ENCODE assay signal across 8 cellular contexts in the genomic region with DNA sequence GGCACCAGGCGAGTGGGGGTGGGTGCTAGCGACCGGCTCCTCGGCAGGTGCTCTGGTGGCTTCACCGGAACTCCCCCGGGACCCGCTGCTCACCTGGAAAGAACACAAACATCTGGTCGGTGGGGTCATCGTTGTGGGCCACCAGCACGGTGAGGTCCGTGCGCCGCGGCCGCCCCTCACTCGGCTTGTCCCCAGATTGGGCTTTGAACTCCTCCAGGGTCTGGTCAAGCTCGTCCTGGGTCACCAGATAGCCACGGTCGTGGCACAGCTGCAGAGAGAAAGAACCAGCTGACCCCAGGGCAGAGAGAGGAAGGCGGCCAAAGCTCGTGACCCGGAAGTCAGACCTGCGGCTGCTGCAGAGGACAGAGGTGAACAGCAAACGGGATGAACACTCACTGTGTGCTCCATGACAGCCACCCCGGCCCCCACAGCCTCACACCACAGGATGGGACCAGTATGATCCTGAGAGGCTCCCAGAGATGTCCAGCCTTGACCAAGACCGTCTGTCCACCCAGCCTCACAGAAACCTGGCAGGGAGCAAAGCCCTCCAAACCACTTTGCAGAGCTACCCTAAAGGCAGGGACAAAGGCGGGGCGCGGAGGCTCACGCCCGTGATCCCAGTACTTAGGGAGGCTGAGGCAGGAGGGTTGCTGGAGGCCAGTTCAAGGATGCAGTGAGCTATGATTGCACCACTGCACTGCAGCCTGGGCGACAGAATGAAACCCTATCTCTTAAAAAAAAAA. TPM values are rescaled to one million over a fixed set of nuclear protein-coding genes. Genes with fewer than 3 reads are reported as not detected.
A peak's percentile ranks its signal among the peaks of the same experiment; 100 is the strongest.
DNase-seq lines count a peak whose midpoint lies in the region; ATAC-seq and TF ChIP-seq lines count a peak whose summit lies in the region.

No MANE protein-coding gene starts in this region.

- H3K4me2 ChIP-seq in skeletal muscle satellite cell (ENCODE audit: low read length) = peak overlapping the region; percentile 87

- no peaks in the 10 kb centered on the region for H3K27me3 Mint-ChIP-seq in WTC11 (ENCODE audit: low read depth)

- H3K36me3 ChIP-seq in HAP-1 (replicated peaks) = peaks cover 35% of the 10 kb centered on the region
- H3K36me3 ChIP-seq in right atrium auricular region = peaks cover 38% of the 10 kb centered on the region
- H3K36me3 ChIP-seq in skeletal muscle satellite cell (ENCODE audit: insufficient read depth, low read length) = peaks cover 19% of the 10 kb centered on the region

- CTCF ChIA-PET in WTC11 (lab: Charles Lee) = interaction anchor here (0.9 to 2.1 kb wide), 7 partner anchors 10 to 150 kb away, joined by 3 to 7 read pairs (median 4); a partner anchor contains a TSS

- ATAC-seq in WTC11 (no peak), HG02571 (IDR thresholded peaks at IDR 0.05; ENCODE audit: unreplicated experiment) (no peak)

- H3K4me1 ChIP-seq in HAP-1 (peaks cover 9% of the 10 kb centered on the region), right atrium auricular region (peaks cover 0 to 37% of the 10 kb centered on the region in 2 donors), skeletal muscle satellite cell (ENCODE audit: control insufficient read depth, insufficient read depth, low read length) (peaks cover 25% of the 10 kb centered on the region)

- in situ Hi-C loops in HAP-1 (cut with MboI; ENCODE audit: low sequenced_read_pairs) = no loop called here

- TF ChIP-seq CTCF in WTC11 (IDR thresholded peaks at IDR 0.05) (no peak), right atrium auricular region (IDR thresholded peaks at IDR 0.05) (no peak)

- peak overlapping the region in 1 of 2 donors; percentile 77 for H3K27ac ChIP-seq in right atrium auricular region

- H3K4me3 ChIP-seq in HAP-1 = peak overlapping the region; percentile 96
- peak overlapping the region; percentile 91 to 98 for H3K4me3 ChIP-seq in right atrium auricular region
- H3K4me3 ChIP-seq in skeletal muscle satellite cell (ENCODE audit: low read length) = peak overlapping the region; percentile 93

- H3K4me3 Mint-ChIP-seq in WTC11 = peak overlapping the region; percentile 84

- peak overlapping the region; percentile 88 for H3K9ac ChIP-seq in skeletal muscle satellite cell (ENCODE audit: low read depth, low read length)

- peaks cover 12% of the 10 kb centered on the region; the same call in 1 of the 2 replicates for H3K4me1 Mint-ChIP-seq in WTC11

- DNase-seq in HAP-1 (ENCODE audit: low spot score in 2 of 2) = no peak
- no peak for DNase-seq in WTC11 (ENCODE audit: low spot score)
- no peak for DNase-seq in right atrium auricular region (ENCODE audit: low spot score)
- no peak for DNase-seq in DMS 273 (lab: John Stamatoyannopoulos, UW; ENCODE audit: unreplicated experiment)
- DNase-seq in DMS53 treated with DMSO at 0.1 percent for 48 hours (lab: John Stamatoyannopoulos, UW; ENCODE audit: unreplicated experiment) = no peak
- DNase-seq in NCI-H1436 treated with DMSO at 0.1 percent for 48 hours (lab: John Stamatoyannopoulos, UW) = no peak

- no peaks in the 10 kb centered on the region for H3K27me3 ChIP-seq in HAP-1 (ENCODE audit: low read depth)
- no peaks in the 10 kb centered on the region for H3K27me3 ChIP-seq in right atrium auricular region
- no peaks in the 10 kb centered on the region for H3K27me3 ChIP-seq in skeletal muscle satellite cell (ENCODE audit: control insufficient read depth, insufficient read depth, low read length)

- H3K27ac Mint-ChIP-seq in WTC11 = no peak overlapping the region

- no peaks in the 10 kb centered on the region for H3K9me3 Mint-ChIP-seq in WTC11

- POLR2A ChIA-PET in WTC11 (lab: Charles Lee) = interaction anchor here (0.6 to 1.0 kb wide), 4 partner anchors 8 to 32 kb away, joined by 3 to 5 read pairs (median 4); a partner anchor contains a TSS

- H3K9me3 ChIP-seq in HAP-1 (no peaks in the 10 kb centered on the region), right atrium auricular region (no peaks in the 10 kb centered on the region), skeletal muscle satellite cell (replicated peaks; ENCODE audit: low read length) (no peaks in the 10 kb centered on the region)

- H3K36me3 Mint-ChIP-seq in WTC11 = peaks cover 3% of the 10 kb centered on the region; the same call in 1 of the 2 replicates

TF ChIP-seq in WTC11, 78 proteins besides CTCF, POLR2A, EP300 and RAD21:
- TF ChIP-seq NFYB (CRISPR knock-in tag; conservative IDR thresholded peaks at IDR 0.05; ENCODE audit: low read depth) (no peak), TEAD1 (CRISPR knock-in tag; IDR thresholded peaks at IDR 0.05) (no peak), GTF2I (CRISPR knock-in tag; conservative IDR thresholded peaks at IDR 0.05) (no peak)
- TF ChIP-seq, protein P1, sequence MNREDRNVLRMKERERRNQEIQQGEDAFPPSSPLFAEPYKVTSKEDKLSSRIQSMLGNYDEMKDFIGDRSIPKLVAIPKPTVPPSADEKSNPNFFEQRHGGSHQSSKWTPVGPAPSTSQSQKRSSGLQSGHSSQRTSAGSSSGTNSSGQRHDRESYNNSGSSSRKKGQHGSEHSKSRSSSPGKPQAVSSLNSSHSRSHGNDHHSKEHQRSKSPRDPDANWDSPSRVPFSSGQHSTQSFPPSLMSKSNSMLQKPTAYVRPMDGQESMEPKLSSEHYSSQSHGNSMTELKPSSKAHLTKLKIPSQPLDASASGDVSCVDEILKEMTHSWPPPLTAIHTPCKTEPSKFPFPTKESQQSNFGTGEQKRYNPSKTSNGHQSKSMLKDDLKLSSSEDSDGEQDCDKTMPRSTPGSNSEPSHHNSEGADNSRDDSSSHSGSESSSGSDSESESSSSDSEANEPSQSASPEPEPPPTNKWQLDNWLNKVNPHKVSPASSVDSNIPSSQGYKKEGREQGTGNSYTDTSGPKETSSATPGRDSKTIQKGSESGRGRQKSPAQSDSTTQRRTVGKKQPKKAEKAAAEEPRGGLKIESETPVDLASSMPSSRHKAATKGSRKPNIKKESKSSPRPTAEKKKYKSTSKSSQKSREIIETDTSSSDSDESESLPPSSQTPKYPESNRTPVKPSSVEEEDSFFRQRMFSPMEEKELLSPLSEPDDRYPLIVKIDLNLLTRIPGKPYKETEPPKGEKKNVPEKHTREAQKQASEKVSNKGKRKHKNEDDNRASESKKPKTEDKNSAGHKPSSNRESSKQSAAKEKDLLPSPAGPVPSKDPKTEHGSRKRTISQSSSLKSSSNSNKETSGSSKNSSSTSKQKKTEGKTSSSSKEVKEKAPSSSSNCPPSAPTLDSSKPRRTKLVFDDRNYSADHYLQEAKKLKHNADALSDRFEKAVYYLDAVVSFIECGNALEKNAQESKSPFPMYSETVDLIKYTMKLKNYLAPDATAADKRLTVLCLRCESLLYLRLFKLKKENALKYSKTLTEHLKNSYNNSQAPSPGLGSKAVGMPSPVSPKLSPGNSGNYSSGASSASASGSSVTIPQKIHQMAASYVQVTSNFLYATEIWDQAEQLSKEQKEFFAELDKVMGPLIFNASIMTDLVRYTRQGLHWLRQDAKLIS (CRISPR knock-in tag; IDR thresholded peaks at IDR 0.05; ENCODE audit: borderline replicate concordance) = no peak
- TF ChIP-seq, protein P2, sequence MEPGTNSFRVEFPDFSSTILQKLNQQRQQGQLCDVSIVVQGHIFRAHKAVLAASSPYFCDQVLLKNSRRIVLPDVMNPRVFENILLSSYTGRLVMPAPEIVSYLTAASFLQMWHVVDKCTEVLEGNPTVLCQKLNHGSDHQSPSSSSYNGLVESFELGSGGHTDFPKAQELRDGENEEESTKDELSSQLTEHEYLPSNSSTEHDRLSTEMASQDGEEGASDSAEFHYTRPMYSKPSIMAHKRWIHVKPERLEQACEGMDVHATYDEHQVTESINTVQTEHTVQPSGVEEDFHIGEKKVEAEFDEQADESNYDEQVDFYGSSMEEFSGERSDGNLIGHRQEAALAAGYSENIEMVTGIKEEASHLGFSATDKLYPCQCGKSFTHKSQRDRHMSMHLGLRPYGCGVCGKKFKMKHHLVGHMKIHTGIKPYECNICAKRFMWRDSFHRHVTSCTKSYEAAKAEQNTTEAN (CRISPR knock-in tag; IDR thresholded peaks at IDR 0.05) = no peak
- TF ChIP-seq, protein P3, sequence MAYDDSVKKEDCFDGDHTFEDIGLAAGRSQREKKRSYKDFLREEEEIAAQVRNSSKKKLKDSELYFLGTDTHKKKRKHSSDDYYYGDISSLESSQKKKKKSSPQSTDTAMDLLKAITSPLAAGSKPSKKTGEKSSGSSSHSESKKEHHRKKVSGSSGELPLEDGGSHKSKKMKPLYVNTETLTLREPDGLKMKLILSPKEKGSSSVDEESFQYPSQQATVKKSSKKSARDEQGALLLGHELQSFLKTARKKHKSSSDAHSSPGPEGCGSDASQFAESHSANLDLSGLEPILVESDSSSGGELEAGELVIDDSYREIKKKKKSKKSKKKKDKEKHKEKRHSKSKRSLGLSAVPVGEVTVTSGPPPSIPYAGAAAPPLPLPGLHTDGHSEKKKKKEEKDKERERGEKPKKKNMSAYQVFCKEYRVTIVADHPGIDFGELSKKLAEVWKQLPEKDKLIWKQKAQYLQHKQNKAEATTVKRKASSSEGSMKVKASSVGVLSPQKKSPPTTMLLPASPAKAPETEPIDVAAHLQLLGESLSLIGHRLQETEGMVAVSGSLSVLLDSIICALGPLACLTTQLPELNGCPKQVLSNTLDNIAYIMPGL (CRISPR knock-in tag; IDR thresholded peaks at IDR 0.05) = no peak
- TF ChIP-seq, protein P4, sequence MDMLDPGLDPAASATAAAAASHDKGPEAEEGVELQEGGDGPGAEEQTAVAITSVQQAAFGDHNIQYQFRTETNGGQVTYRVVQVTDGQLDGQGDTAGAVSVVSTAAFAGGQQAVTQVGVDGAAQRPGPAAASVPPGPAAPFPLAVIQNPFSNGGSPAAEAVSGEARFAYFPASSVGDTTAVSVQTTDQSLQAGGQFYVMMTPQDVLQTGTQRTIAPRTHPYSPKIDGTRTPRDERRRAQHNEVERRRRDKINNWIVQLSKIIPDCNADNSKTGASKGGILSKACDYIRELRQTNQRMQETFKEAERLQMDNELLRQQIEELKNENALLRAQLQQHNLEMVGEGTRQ (CRISPR knock-in tag; IDR thresholded peaks at IDR 0.05) = no peak

RNA-seq across cellular contexts. Expression of a gene that starts 1.2 kb away (rescaled TPM):
- total RNA-seq in WTC11 (2021) (275 to 291 TPM (median 287 TPM) in 3 replicates), right atrium auricular region (100 to 1,000 TPM; 149 to 252 TPM)
- total RNA-seq in skeletal muscle satellite cell (2012; rRNA removed) = 102 and 112 TPM in 2 replicates

RNA-seq across cellular contexts. Expression of a gene that starts 9.8 kb away (rescaled TPM):
- total RNA-seq in WTC11 (2021) (363 to 377 TPM (median 368 TPM) in 3 replicates), right atrium auricular region (100 to 1,000 TPM; 404 to 529 TPM)
- total RNA-seq in skeletal muscle satellite cell (2012; rRNA removed) = 339 and 487 TPM in 2 replicates

RNA-seq across cellular contexts. Expression of a gene that starts 27.0 kb away (rescaled TPM):
- total RNA-seq in WTC11 (2021) (40.9 to 46.4 TPM (median 44.1 TPM) in 3 replicates), right atrium auricular region (10 to 100 TPM in 1 of 2 donors, 1 to 10 TPM in 1; 5.2 to 12.8 TPM)
- total RNA-seq in skeletal muscle satellite cell (2012; rRNA removed) = 0.44 and 0.76 TPM in 2 replicates

RNA-seq across cellular contexts. Expression of a gene that starts 54.1 kb away (rescaled TPM):
- total RNA-seq in WTC11 (2021) (40.3 to 45.0 TPM (median 41.3 TPM) in 3 replicates), right atrium auricular region (1 to 10 TPM; 4.8 to 5.9 TPM)
- 4.8 and 5.1 TPM in 2 replicates for total RNA-seq in skeletal muscle satellite cell (2012; rRNA removed)
